In the genomic region with DNA sequence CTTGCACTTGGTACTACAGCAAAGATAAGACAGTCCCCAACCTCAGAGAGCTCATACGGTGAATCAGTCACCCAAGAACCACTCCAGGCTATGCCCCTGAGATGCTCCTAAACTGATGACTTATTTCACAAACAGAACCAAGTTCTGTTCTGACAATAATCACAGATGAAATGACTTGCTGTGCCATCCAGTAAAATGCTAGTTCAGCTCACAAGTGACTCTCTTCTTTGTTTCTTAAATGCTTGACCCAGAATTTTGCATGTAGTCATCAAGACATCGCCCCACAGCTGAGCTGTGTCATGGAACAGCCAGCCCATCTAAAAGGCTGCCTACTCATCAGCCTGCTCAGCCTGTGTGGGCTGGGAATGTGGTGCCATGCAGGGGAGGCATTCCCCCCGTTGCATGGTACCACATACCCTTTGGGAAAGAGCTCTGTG, we compare ENCODE assay signal across 11 cellular contexts. TPM values are rescaled to one million over a fixed set of nuclear protein-coding genes. Genes with fewer than 3 reads are reported as not detected.
DNase-seq lines count a peak whose midpoint lies in the region; ATAC-seq and TF ChIP-seq lines count a peak whose summit lies in the region.
"Had no signal": no experiment of that assay in that cellular context is flagged by ENCODE, and none has a peak within 500 bp of the region (broad histone marks: within the 10 kb centered on the region; RNA-seq: fewer than 3 reads in every experiment).

No MANE protein-coding gene starts in this region.

- H3K36me3 ChIP-seq in WERI-Rb-1, result no peaks in the 10 kb centered on the region
- H3K36me3 ChIP-seq: vagina had no signal

- ATAC-seq in GM19463 (IDR thresholded peaks at IDR 0.05; ENCODE audit: unreplicated experiment), result peak; percentile 84
- ATAC-seq in HG03196 (IDR thresholded peaks at IDR 0.05; ENCODE audit: unreplicated experiment), result peak; percentile 49
- ATAC-seq in right cardiac atrium, result no peak
- ATAC-seq: left lobe of liver had no signal

- TF ChIP-seq CTCF in GM12865 (IDR thresholded peaks at IDR 0.05; ENCODE audit: insufficient read depth, low read depth, low read length, missing control alignments) (no peak), epithelial cell of esophagus (IDR thresholded peaks at IDR 0.05; ENCODE audit: insufficient read depth, low read depth, low read length, missing control alignments) (no peak), WERI-Rb-1 (IDR thresholded peaks at IDR 0.05; ENCODE audit: low read depth, low read length) (no peak)

- intact Hi-C loops in right cardiac atrium (cut with DNase I), result no loop called here

- H3K9me3 ChIP-seq in WERI-Rb-1 (ENCODE audit: severe bottlenecking) (no peaks in the 10 kb centered on the region), right cardiac atrium (ENCODE audit: control insufficient read depth, low read length) (no peaks in the 10 kb centered on the region)
- H3K9me3 ChIP-seq: vagina had no signal

- 85% methylated on average over 3 of the region's 3 CpGs for WGBS in right cardiac atrium

- H3K4me3 ChIP-seq in GM12865 (ENCODE audit: low read depth, low read length), result no peak overlapping the region
- H3K4me3 ChIP-seq in epithelial cell of esophagus (ENCODE audit: low read length), result no peak overlapping the region
- H3K4me3 ChIP-seq in WERI-Rb-1 (ENCODE audit: low read depth, low read length), result no peak overlapping the region
- H3K4me3 ChIP-seq in right cardiac atrium (ENCODE audit: low read length), result no peak overlapping the region
- H3K4me3 ChIP-seq: vagina had no signal

- peak; percentile 40 for DNase-seq in GM12865 (ENCODE audit: low read depth)
- DNase-seq in epithelial cell of esophagus (ENCODE audit: low read depth), result peak; percentile 55
- no peak for DNase-seq in WERI-Rb-1
- no peak for DNase-seq in right cardiac atrium
- DNase-seq in NCI-H748 (lab: John Stamatoyannopoulos, UW; ENCODE audit: unreplicated experiment), result no peak
- no peak for DNase-seq in NCI-H187 (lab: John Stamatoyannopoulos, UW)
- DNase-seq: CD4-positive, alpha-beta T cell had no signal

- H3K27ac ChIP-seq in WERI-Rb-1 (no peak overlapping the region), right cardiac atrium (ENCODE audit: low read length) (no peak overlapping the region)
- H3K27ac ChIP-seq: vagina had no signal

- H3K4me1 ChIP-seq in right cardiac atrium (ENCODE audit: control insufficient read depth, insufficient read depth, low read length), result no peaks in the 10 kb centered on the region

- H3K27me3 ChIP-seq in WERI-Rb-1 (ENCODE audit: insufficient read depth, low read depth, severe bottlenecking) (no peaks in the 10 kb centered on the region), right cardiac atrium (ENCODE audit: control insufficient read depth, insufficient read depth) (no peaks in the 10 kb centered on the region)
- H3K27me3 ChIP-seq: vagina had no signal

RNA-seq across cellular contexts. Expression of gene SLC19A2, which starts 6.1 kb away (rescaled TPM):
- 10 to 100 TPM; 11.2 to 26.5 (median 15.4) TPM for total RNA-seq in right cardiac atrium
- 26.2 TPM for polyA plus RNA-seq in right cardiac atrium

Comparison
In these comparisons a context has a peak if more than half of its experiments do, and no peak if none do; other contexts are left out.
1. DNase-seq: peak in GM12865 (single experiment) and epithelial cell of esophagus (single experiment); none in WERI-Rb-1 (single experiment), right cardiac atrium (0 of 3), NCI-H748 (single experiment) and NCI-H187 (0 of 2).
2. ATAC-seq: peak in GM19463 (single experiment) and HG03196 (single experiment); none in right cardiac atrium (0 of 2).